In the genomic region with DNA sequence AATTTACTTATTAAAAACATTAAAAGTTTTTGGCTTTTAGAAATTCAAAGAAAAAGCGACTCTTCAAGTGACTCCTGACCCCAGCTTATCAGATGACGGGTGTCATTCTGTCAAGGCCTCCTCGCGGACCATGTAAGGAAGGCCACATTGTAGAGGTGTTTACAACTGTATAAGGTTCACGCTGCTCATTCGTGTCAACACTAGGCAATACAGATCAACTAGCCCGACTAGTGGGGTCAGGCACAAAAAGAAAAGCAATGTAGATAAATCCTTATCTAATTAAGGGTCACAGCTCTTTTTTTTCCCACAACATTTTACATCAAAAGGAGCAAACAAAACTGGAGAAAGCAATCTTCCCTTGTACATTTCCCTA, we compare ENCODE assay signal across 13 cellular contexts.
DNase-seq lines count a peak whose midpoint lies in the region; ATAC-seq and TF ChIP-seq lines count a peak whose summit lies in the region.
"Had no signal": no experiment of that assay in that cellular context is flagged by ENCODE, and none has a peak within 500 bp of the region (broad histone marks: within the 10 kb centered on the region; RNA-seq: fewer than 3 reads in every experiment).

No MANE protein-coding gene starts in this region.

- H3K27ac ChIP-seq in HCT116 (ENCODE audit: low read depth, low read length), result no peak overlapping the region
- H3K27ac ChIP-seq in right atrium auricular region, result no peak overlapping the region
- H3K27ac ChIP-seq in osteoblast (ENCODE audit: low read depth, low read length), result no peak overlapping the region
- H3K27ac ChIP-seq: A549 had no signal

- no peak overlapping the region for H2AFZ ChIP-seq in HCT116 (ENCODE audit: low read depth, low read length, poor library complexity, severe bottlenecking)
- H2AFZ ChIP-seq in osteoblast (ENCODE audit: low read length), result no peak overlapping the region

- no peak for TF ChIP-seq RAD21 in HCT116 (IDR thresholded peaks at IDR 0.05; ENCODE audit: low read depth)

- no peak for TF ChIP-seq POLR2A in HCT116 (IDR thresholded peaks at IDR 0.05; ENCODE audit: borderline replicate concordance, extremely low read depth, insufficient read depth, insufficient read length)

- H3K9me2 ChIP-seq in HCT116 (ENCODE audit: insufficient read depth), result no peaks in the 10 kb centered on the region

- H3K79me2 ChIP-seq in HCT116 (ENCODE audit: insufficient read depth, low read length) (no peaks in the 10 kb centered on the region), osteoblast (ENCODE audit: insufficient read depth, low read length) (no peaks in the 10 kb centered on the region)

- H3K27ac Mint-ChIP-seq in mesothelial cell of epicardium, result peak overlapping the region; percentile 84
- H3K27ac Mint-ChIP-seq: CD14-positive monocyte; CD8-positive, alpha-beta T cell had no signal

- TF ChIP-seq CTCF in HCT116 (IDR thresholded peaks at IDR 0.05 in 2 of 3, conservative IDR thresholded peaks at IDR 0.05 in 1 of 3; ENCODE audit: borderline replicate concordance in 1 of 3, insufficient read depth in 1 of 3, low read depth in 2 of 3, low read length in 2 of 3), result no peak
- TF ChIP-seq CTCF in mesothelial cell of epicardium (IDR thresholded peaks at IDR 0.05; ENCODE audit: unreplicated experiment), result no peak
- TF ChIP-seq CTCF in right atrium auricular region (IDR thresholded peaks at IDR 0.05), result no peak
- TF ChIP-seq CTCF in osteoblast (IDR thresholded peaks at IDR 0.05; ENCODE audit: extremely low read depth, low read depth, low read length), result no peak

- H3K36me3 ChIP-seq in HCT116 (ENCODE audit: control insufficient read depth in 1 of 2, insufficient read depth in 2 of 2, low read length in 2 of 2), result no peaks in the 10 kb centered on the region
- no peaks in the 10 kb centered on the region for H3K36me3 ChIP-seq in right atrium auricular region
- H3K36me3 ChIP-seq in osteoblast (ENCODE audit: insufficient read depth, low read length), result no peaks in the 10 kb centered on the region
- H3K36me3 ChIP-seq: HAP-1 had no signal

- H3K4me3 ChIP-seq in HCT116 (replicated peaks in 1 of 2; ENCODE audit: low read depth in 1 of 2, low read length in 2 of 2) (no peak overlapping the region), right atrium auricular region (no peak overlapping the region), osteoblast (ENCODE audit: insufficient read depth, low read length) (no peak overlapping the region)
- H3K4me3 ChIP-seq: A549, HAP-1 had no signal

- H3K9ac ChIP-seq in HCT116 (ENCODE audit: low read length), result no peak overlapping the region

- H3K4me2 ChIP-seq in HCT116 (ENCODE audit: low read length) (peak overlapping the region; percentile 42), osteoblast (ENCODE audit: insufficient read depth, low read length) (no peak overlapping the region)
- H3K4me2 ChIP-seq: A549 had no signal

- BruUV-seq in HCT116 (replicated peaks; lab: Mats Ljungman, UMichigan), result no TSS peak

- RAD21 ChIA-PET in HCT116 (lab: Charles Lee; ENCODE audit: low non-redundant PET in 1 of 2, low total read pairs in 2 of 2, uncharacterized antibody in 2 of 2, unreplicated experiment in 2 of 2), result no interaction called here

- no peaks in the 10 kb centered on the region for H3K9me3 Mint-ChIP-seq in mesothelial cell of epicardium
- H3K9me3 Mint-ChIP-seq: CD8-positive, alpha-beta T cell had no signal

- intact Hi-C loops in HCT116 (cut with micrococcal nuclease), result no loop called here

- no peaks in the 10 kb centered on the region for H3K27me3 Mint-ChIP-seq in mesothelial cell of epicardium (ENCODE audit: low read depth)

- no peak for DNase-seq in HCT116 (ENCODE audit: low read depth, low spot score)
- DNase-seq in HuH-7.5 (ENCODE audit: low spot score), result peak; percentile 29
- DNase-seq in mesothelial cell of epicardium (ENCODE audit: low spot score in 2 of 2, unreplicated experiment in 2 of 2), result no peak
- DNase-seq in right atrium auricular region (ENCODE audit: low spot score), result no peak
- no peak for DNase-seq in NCI-H774 (lab: John Stamatoyannopoulos, UW)
- DNase-seq in osteoblast (ENCODE audit: insufficient read length, low spot score, missing footprints), result no peak
- DNase-seq: CD8-positive, alpha-beta T cell; COR-L47; DND-41; GF-D8 had no signal

- H4K20me1 ChIP-seq in HCT116 (ENCODE audit: insufficient read depth), result no peaks in the 10 kb centered on the region
- no peaks in the 10 kb centered on the region for H4K20me1 ChIP-seq in osteoblast (ENCODE audit: insufficient read depth, low read length)

- peaks cover 18 to 65% of the 10 kb centered on the region in 2 experiments for H3K4me1 ChIP-seq in HCT116 (ENCODE audit: control insufficient read depth in 1 of 2, insufficient read depth in 2 of 2, low read length in 2 of 2)
- peaks cover 0 to 10% of the 10 kb centered on the region in 2 donors for H3K4me1 ChIP-seq in right atrium auricular region
- H3K4me1 ChIP-seq in osteoblast (ENCODE audit: insufficient read depth, low read length), result peaks cover 7% of the 10 kb centered on the region

- peaks cover 57% of the 10 kb centered on the region for H3K4me1 Mint-ChIP-seq in mesothelial cell of epicardium
- H3K4me1 Mint-ChIP-seq: CD14-positive monocyte had no signal

- ATAC-seq in HCT116, result no peak
- ATAC-seq: A549; CD8-positive, alpha-beta T cell had no signal

- POLR2A ChIA-PET in HCT116 (lab: Charles Lee), result no interaction called here

- H3K9me3 ChIP-seq in HCT116 (ENCODE audit: control insufficient read depth in 1 of 2, insufficient read depth in 1 of 2, low read depth in 1 of 2, low read length in 2 of 2) (no peaks in the 10 kb centered on the region), right atrium auricular region (no peaks in the 10 kb centered on the region), osteoblast (ENCODE audit: low read depth, low read length) (no peaks in the 10 kb centered on the region)
- H3K9me3 ChIP-seq: A549, HAP-1 had no signal

- peaks cover under 1% of the 10 kb centered on the region for H3K36me3 Mint-ChIP-seq in mesothelial cell of epicardium
- H3K36me3 Mint-ChIP-seq: CD14-positive monocyte; CD8-positive, alpha-beta T cell had no signal

- no peak overlapping the region for H3K4me3 Mint-ChIP-seq in mesothelial cell of epicardium
- H3K4me3 Mint-ChIP-seq: CD14-positive monocyte; CD8-positive, alpha-beta T cell had no signal

- CTCF ChIA-PET in HCT116 (lab: Charles Lee), result no interaction called here

- H3K27me3 ChIP-seq in HCT116 (ENCODE audit: insufficient read depth, low read length) (no peaks in the 10 kb centered on the region), right atrium auricular region (no peaks in the 10 kb centered on the region), osteoblast (ENCODE audit: insufficient read depth, low read length) (no peaks in the 10 kb centered on the region)

TF ChIP-seq in HCT116, 20 proteins besides CTCF, POLR2A, EP300 and RAD21 (continues in another document):
- TF ChIP-seq ELF1 (IDR thresholded peaks at IDR 0.05; ENCODE audit: borderline replicate concordance, low read depth) (no peak), ZFX (IDR thresholded peaks at IDR 0.05) (no peak), EZH2phosphoT487 (IDR thresholded peaks at IDR 0.05; ENCODE audit: borderline replicate concordance) (no peak), ZNF274 (IDR thresholded peaks at IDR 0.05; ENCODE audit: low read depth, low read length) (no peak), TCF7L2 (IDR thresholded peaks at IDR 0.05; ENCODE audit: borderline replicate concordance, extremely low read depth, insufficient read depth, insufficient read length) (no peak), EGR1 (IDR thresholded peaks at IDR 0.05; ENCODE audit: low read depth) (no peak), JUND (IDR thresholded peaks at IDR 0.05) (no peak), ZBTB33 (IDR thresholded peaks at IDR 0.05; ENCODE audit: extremely low read depth, insufficient replicate concordance, low read length) (no peak), POLR2AphosphoS5 (IDR thresholded peaks at IDR 0.05; ENCODE audit: low read depth, low read length) (no peak), EZH2 (IDR thresholded peaks at IDR 0.05) (no peak)
- TF ChIP-seq, protein P1, sequence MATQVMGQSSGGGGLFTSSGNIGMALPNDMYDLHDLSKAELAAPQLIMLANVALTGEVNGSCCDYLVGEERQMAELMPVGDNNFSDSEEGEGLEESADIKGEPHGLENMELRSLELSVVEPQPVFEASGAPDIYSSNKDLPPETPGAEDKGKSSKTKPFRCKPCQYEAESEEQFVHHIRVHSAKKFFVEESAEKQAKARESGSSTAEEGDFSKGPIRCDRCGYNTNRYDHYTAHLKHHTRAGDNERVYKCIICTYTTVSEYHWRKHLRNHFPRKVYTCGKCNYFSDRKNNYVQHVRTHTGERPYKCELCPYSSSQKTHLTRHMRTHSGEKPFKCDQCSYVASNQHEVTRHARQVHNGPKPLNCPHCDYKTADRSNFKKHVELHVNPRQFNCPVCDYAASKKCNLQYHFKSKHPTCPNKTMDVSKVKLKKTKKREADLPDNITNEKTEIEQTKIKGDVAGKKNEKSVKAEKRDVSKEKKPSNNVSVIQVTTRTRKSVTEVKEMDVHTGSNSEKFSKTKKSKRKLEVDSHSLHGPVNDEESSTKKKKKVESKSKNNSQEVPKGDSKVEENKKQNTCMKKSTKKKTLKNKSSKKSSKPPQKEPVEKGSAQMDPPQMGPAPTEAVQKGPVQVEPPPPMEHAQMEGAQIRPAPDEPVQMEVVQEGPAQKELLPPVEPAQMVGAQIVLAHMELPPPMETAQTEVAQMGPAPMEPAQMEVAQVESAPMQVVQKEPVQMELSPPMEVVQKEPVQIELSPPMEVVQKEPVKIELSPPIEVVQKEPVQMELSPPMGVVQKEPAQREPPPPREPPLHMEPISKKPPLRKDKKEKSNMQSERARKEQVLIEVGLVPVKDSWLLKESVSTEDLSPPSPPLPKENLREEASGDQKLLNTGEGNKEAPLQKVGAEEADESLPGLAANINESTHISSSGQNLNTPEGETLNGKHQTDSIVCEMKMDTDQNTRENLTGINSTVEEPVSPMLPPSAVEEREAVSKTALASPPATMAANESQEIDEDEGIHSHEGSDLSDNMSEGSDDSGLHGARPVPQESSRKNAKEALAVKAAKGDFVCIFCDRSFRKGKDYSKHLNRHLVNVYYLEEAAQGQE (IDR thresholded peaks at IDR 0.05; ENCODE audit: low read depth), result no peak
